ENCODE assay signal across 4 cellular contexts in the genomic region with DNA sequence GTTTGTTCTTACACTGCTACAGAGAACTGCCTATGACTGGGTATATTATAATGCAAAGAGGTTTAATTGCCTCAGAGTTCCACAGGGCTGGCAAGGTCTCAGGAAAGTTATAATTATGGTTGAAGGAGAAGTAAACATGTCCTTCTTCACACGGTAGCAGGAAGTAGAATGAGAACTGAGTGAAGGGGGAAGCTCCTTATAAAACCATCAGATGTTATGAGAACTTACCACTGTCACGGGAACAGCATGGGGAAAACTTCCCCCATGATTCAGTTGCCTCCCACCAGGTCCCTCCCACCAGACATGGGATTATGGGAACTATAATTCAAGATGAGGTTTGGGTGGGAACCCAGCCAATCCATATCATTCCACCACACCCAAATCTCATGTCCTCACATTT. TPM values are rescaled to one million over a fixed set of nuclear protein-coding genes. Genes with fewer than 3 reads are reported as not detected.
"Had no signal": no experiment of that assay in that cellular context is flagged by ENCODE, and none has a peak within 500 bp of the region (broad histone marks: within the 10 kb centered on the region; RNA-seq: fewer than 3 reads in every experiment).

No MANE protein-coding gene starts in this region.

RNA-seq across cellular contexts. Expression of gene SPDYE16, which starts 49.6 kb away (rescaled TPM):
- total RNA-seq: cardiac septum, IMR-90, MCF 10A, PC-9 had no signal
- polyA plus RNA-seq: IMR-90 had no signal
